27 cellular contexts compared by ENCODE assay signal in genomic region chr2:224181534-224182155, GRCh38.
A peak's percentile ranks its signal among the peaks of the same experiment; 100 is the strongest.
DNase-seq lines count a peak whose midpoint lies in the region; ATAC-seq, FAIRE-seq and TF ChIP-seq lines count a peak whose summit lies in the region.
"Had no signal": no experiment of that assay in that cellular context is flagged by ENCODE, and none has a peak within 500 bp of the region (broad histone marks: within the 10 kb centered on the region; RNA-seq: fewer than 3 reads in every experiment).

No MANE protein-coding gene starts in this region.

- TF ChIP-seq POLR2A in HepG2 (IDR thresholded peaks at IDR 0.05; ENCODE audit: insufficient read depth in 1 of 2, low read depth in 2 of 2, low read length in 2 of 2): no peak
- TF ChIP-seq POLR2A in right lobe of liver (IDR thresholded peaks at IDR 0.05): no peak

- peaks cover 0 to 10% of the 10 kb centered on the region in 2 experiments; a peak in 2 of 5 replicates for H3K27me3 ChIP-seq in HepG2 (ENCODE audit: control insufficient read depth in 1 of 2, insufficient read depth in 2 of 2, low read length in 2 of 2)
- no peaks in the 10 kb centered on the region for H3K27me3 ChIP-seq in right lobe of liver
- H3K27me3 ChIP-seq in RWPE2 (ENCODE audit: insufficient read depth, poor library complexity, severe bottlenecking): no peaks in the 10 kb centered on the region
- no peaks in the 10 kb centered on the region for H3K27me3 ChIP-seq in aorta (ENCODE audit: control insufficient read depth in 1 of 2, insufficient read depth in 2 of 2, low read length in 1 of 2)
- H3K27me3 ChIP-seq in ascending aorta: no peaks in the 10 kb centered on the region
- H3K27me3 ChIP-seq: SJCRH30 had no signal

- in situ Hi-C loops in HepG2 (cut with HindIII; ENCODE audit: extremely low pct_ligation_motif_present, low pct_unique_long_range_greater_than_20kb): no loop called here

- no peak overlapping the region for H3K27ac ChIP-seq in HepG2 (ENCODE audit: extremely low read length, insufficient read depth, low read length)
- H3K27ac ChIP-seq in right lobe of liver: no peak overlapping the region
- no peak overlapping the region for H3K27ac ChIP-seq in RWPE2 (ENCODE audit: poor library complexity, severe bottlenecking)
- H3K27ac ChIP-seq in aorta (ENCODE audit: low read depth in 1 of 2, low read length in 2 of 2): no peak overlapping the region
- H3K27ac ChIP-seq in ascending aorta: no peak overlapping the region
- H3K27ac ChIP-seq: GM23248, KMS-11, SJCRH30 had no signal

- H3K9me3 ChIP-seq in HepG2 (ENCODE audit: low read length) (no peaks in the 10 kb centered on the region), right lobe of liver (no peaks in the 10 kb centered on the region), RWPE2 (ENCODE audit: severe bottlenecking) (no peaks in the 10 kb centered on the region), aorta (ENCODE audit: control insufficient read depth, low read length) (no peaks in the 10 kb centered on the region), ascending aorta (no peaks in the 10 kb centered on the region)
- H3K9me3 ChIP-seq: SJCRH30 had no signal

- intact Hi-C loops in HepG2 (cut with micrococcal nuclease; ENCODE audit: unreplicated experiment): no loop called here
- intact Hi-C loops in right lobe of liver (cut with DNase I): no loop called here
- intact Hi-C loops in aorta (cut with DNase I): no loop called here
- intact Hi-C loops in ascending aorta (cut with DNase I): no loop called here

- no peaks in the 10 kb centered on the region for H3K36me3 Mint-ChIP-seq in activated CD4-positive, alpha-beta T cell treated with anti-CD3 and anti-CD28 coated beads, Interleukin-2, amount 10 ng/mL, durations not matched to agents 7 days and 5 days (ENCODE audit: low read depth)
- H3K36me3 Mint-ChIP-seq: CD4-positive, alpha-beta memory T cell had no signal

- H3K79me2 ChIP-seq in HepG2 (ENCODE audit: insufficient read depth, low read length): no peaks in the 10 kb centered on the region

- H2AFZ ChIP-seq in HepG2 (ENCODE audit: low read length): no peak overlapping the region
- H2AFZ ChIP-seq: GM23248 had no signal

- no peaks in the 10 kb centered on the region for H3K4me1 Mint-ChIP-seq in activated CD4-positive, alpha-beta T cell treated with anti-CD3 and anti-CD28 coated beads, Interleukin-2, amount 10 ng/mL, durations not matched to agents 7 days and 5 days
- H3K4me1 Mint-ChIP-seq: CD4-positive, alpha-beta memory T cell had no signal

- FAIRE-seq in HepG2 (lab: Jason Lieb, UNC): no peak
- FAIRE-seq: GM12878, RCC 7860 had no signal

- H3K4me1 ChIP-seq in HepG2 (ENCODE audit: insufficient read depth, low read length): peaks cover 26% of the 10 kb centered on the region
- no peaks in the 10 kb centered on the region for H3K4me1 ChIP-seq in right lobe of liver
- H3K4me1 ChIP-seq in RWPE2 (ENCODE audit: insufficient read depth, poor library complexity, severe bottlenecking): peaks cover 18% of the 10 kb centered on the region
- H3K4me1 ChIP-seq in aorta (ENCODE audit: control insufficient read depth in 1 of 2, insufficient read depth in 2 of 2, low read length in 2 of 2): no peaks in the 10 kb centered on the region
- H3K4me1 ChIP-seq in ascending aorta: no peaks in the 10 kb centered on the region
- H3K4me1 ChIP-seq: SJCRH30 had no signal

- H3K27me3 Mint-ChIP-seq in activated CD4-positive, alpha-beta T cell treated with anti-CD3 and anti-CD28 coated beads, Interleukin-2, amount 10 ng/mL, durations not matched to agents 7 days and 5 days: peaks cover 5% of the 10 kb centered on the region

- no peak for DNase-seq in HepG2 (ENCODE audit: low spot score)
- no peak for DNase-seq in right lobe of liver
- no peak for DNase-seq in RWPE2 (ENCODE audit: low spot score)
- peak; percentile 72 for DNase-seq in epithelial cell of esophagus (ENCODE audit: low read depth)
- no peak for DNase-seq in NCI-H82 treated with DMSO at 0.1 percent for 48 hours (lab: John Stamatoyannopoulos, UW; ENCODE audit: unreplicated experiment)
- DNase-seq in aorta: no peak
- no peak for DNase-seq in activated CD4-positive, alpha-beta T cell treated with anti-CD3 and anti-CD28 coated beads, Interleukin-2, amount 10 ng/mL, durations not matched to agents 7 days and 5 days
- DNase-seq in ascending aorta (ENCODE audit: low spot score in 2 of 2): no peak
- DNase-seq: 8988T; AML-193; C1 segment of cervical spinal cord; CD4-positive, alpha-beta memory T cell; COR-L47; GDM1; GM23248; H9; IMR-90; NCI-H1092; NCI-H1417 treated with DMSO at 0.1 percent for 48 hours; NCI-H1694 treated with DMSO at 0.1 percent for 48 hours; NCI-H2081; NCI-H2227 treated with DMSO at 0.1 percent for 48 hours; NCI-H526 treated with DMSO at 0.1 percent for 48 hours; SJCRH30 had no signal

- H4K20me1 ChIP-seq in HepG2 (ENCODE audit: insufficient read depth, low read length): no peaks in the 10 kb centered on the region

- H3K36me3 ChIP-seq in HepG2 (replicated peaks in 1 of 2; ENCODE audit: control insufficient read depth in 1 of 2, insufficient read depth in 2 of 2, low read length in 2 of 2) (no peaks in the 10 kb centered on the region), right lobe of liver (no peaks in the 10 kb centered on the region), RWPE2 (ENCODE audit: low read depth) (no peaks in the 10 kb centered on the region), aorta (ENCODE audit: control insufficient read depth in 1 of 2, insufficient read depth in 2 of 2, low read length in 1 of 2) (peaks cover 0 to 1% of the 10 kb centered on the region in 2 donors), ascending aorta (no peaks in the 10 kb centered on the region)
- H3K36me3 ChIP-seq: SJCRH30 had no signal

- TF ChIP-seq CTCF in HepG2 (CRISPR knock-in tag; IDR thresholded peaks at IDR 0.05) (no peak), right lobe of liver (IDR thresholded peaks at IDR 0.05) (no peak), RWPE2 (IDR thresholded peaks at IDR 0.05; ENCODE audit: poor library complexity, severe bottlenecking) (no peak), epithelial cell of esophagus (IDR thresholded peaks at IDR 0.05; ENCODE audit: insufficient read depth, low read depth, low read length, missing control alignments) (no peak), ascending aorta (IDR thresholded peaks at IDR 0.05) (no peak)

- BruUV-seq in HepG2 (replicated peaks; lab: Mats Ljungman, UMichigan): no TSS peak

- no peak overlapping the region for H3K4me3 ChIP-seq in HepG2 (replicated peaks in 1 of 3; ENCODE audit: insufficient read depth in 1 of 3, low read depth in 2 of 3, low read length in 3 of 3)
- no peak overlapping the region for H3K4me3 ChIP-seq in right lobe of liver
- H3K4me3 ChIP-seq in RWPE2 (ENCODE audit: severe bottlenecking): no peak overlapping the region
- no peak overlapping the region for H3K4me3 ChIP-seq in epithelial cell of esophagus (ENCODE audit: low read length)
- no peak overlapping the region for H3K4me3 ChIP-seq in aorta (ENCODE audit: low read length in 2 of 2)
- H3K4me3 ChIP-seq in ascending aorta: no peak overlapping the region
- H3K4me3 ChIP-seq: GM12878, GM23248, SJCRH30 had no signal

- POLR2A ChIA-PET in HepG2 (lab: Yijun Ruan, JAX): no interaction called here
- POLR2A ChIA-PET in activated CD4-positive, alpha-beta T cell treated with anti-CD3 and anti-CD28 coated beads, Interleukin-2, amount 10 ng/mL, durations not matched to agents 7 days and 5 days (lab: Charles Lee): no interaction called here

- TF ChIP-seq EP300 in HepG2 (IDR thresholded peaks at IDR 0.05; ENCODE audit: low read depth in 2 of 2, low read length in 2 of 2) (no peak), HepG2 (CRISPR knock-in tag; IDR thresholded peaks at IDR 0.05; ENCODE audit: borderline replicate concordance) (no peak)

- H3K4me3 Mint-ChIP-seq in activated CD4-positive, alpha-beta T cell treated with anti-CD3 and anti-CD28 coated beads, Interleukin-2, amount 10 ng/mL, durations not matched to agents 7 days and 5 days: no peak overlapping the region
- H3K4me3 Mint-ChIP-seq: CD4-positive, alpha-beta memory T cell; H9 had no signal

- no peaks in the 10 kb centered on the region for H3K9me3 Mint-ChIP-seq in activated CD4-positive, alpha-beta T cell treated with anti-CD3 and anti-CD28 coated beads, Interleukin-2, amount 10 ng/mL, durations not matched to agents 7 days and 5 days
- H3K9me3 Mint-ChIP-seq: H9 had no signal

- ATAC-seq in HepG2: no peak
- no peak for ATAC-seq in right lobe of liver
- peak; percentile 45; the same call in 2 of the 3 replicates for ATAC-seq in RWPE2 (ENCODE audit: low read depth)
- ATAC-seq in aorta (ENCODE audit: low FRiP score): no peak
- ATAC-seq: GM12878 had no signal

- CTCF ChIA-PET in HepG2 (lab: Yijun Ruan, JAX; ENCODE audit: low intra/inter-chr PET ratio, low total read pairs): no interaction called here
- CTCF ChIA-PET in activated CD4-positive, alpha-beta T cell treated with anti-CD3 and anti-CD28 coated beads, Interleukin-2, amount 10 ng/mL, durations not matched to agents 7 days and 5 days (lab: Charles Lee): interaction anchor here (0.7 to 0.9 kb wide), 2 partner anchors 35 to 122 kb away, joined by 3 to 4 read pairs; no protein-coding TSS in a partner anchor

- no peak overlapping the region for H3K27ac Mint-ChIP-seq in activated CD4-positive, alpha-beta T cell treated with anti-CD3 and anti-CD28 coated beads, Interleukin-2, amount 10 ng/mL, durations not matched to agents 7 days and 5 days
- H3K27ac Mint-ChIP-seq: CD4-positive, alpha-beta memory T cell; H9 had no signal

- H3K9ac ChIP-seq in HepG2 (ENCODE audit: insufficient read depth, low read depth, low read length): no peak overlapping the region
- H3K9ac ChIP-seq: GM23248, KMS-11 had no signal

- no peak overlapping the region for H3K4me2 ChIP-seq in HepG2 (ENCODE audit: low read depth, low read length)
- H3K4me2 ChIP-seq: KMS-11 had no signal

- WGBS in HepG2 (ENCODE audit: low lambda C conversion rate): 40% methylated on average over 6 of the region's 6 CpGs
- WGBS in right lobe of liver (ENCODE audit: insufficient coverage, low coverage, low lambda C conversion rate, missing lambda C conversion rate): 80% methylated on average over 6 of the region's 6 CpGs
- WGBS in aorta, 2 donors: 94 to 95% methylated on average over 6 of the region's 6 CpGs

- TF ChIP-seq RAD21 in HepG2 (CRISPR knock-in tag; IDR thresholded peaks at IDR 0.05): no peak

TF ChIP-seq in HepG2, 621 proteins besides CTCF, POLR2A, EP300 and RAD21:
- TF ChIP-seq ZNF674 (CRISPR knock-in tag; IDR thresholded peaks at IDR 0.05; ENCODE audit: low read depth) (no peak), NFE2L2 (IDR thresholded peaks at IDR 0.05; ENCODE audit: low read length) (peak; percentile 50; the same call in 1 of the 2 replicates)
TF ChIP-seq in HepG2: peak in this region for 1.
